11 cellular contexts compared by ENCODE assay signal in the genomic region with DNA sequence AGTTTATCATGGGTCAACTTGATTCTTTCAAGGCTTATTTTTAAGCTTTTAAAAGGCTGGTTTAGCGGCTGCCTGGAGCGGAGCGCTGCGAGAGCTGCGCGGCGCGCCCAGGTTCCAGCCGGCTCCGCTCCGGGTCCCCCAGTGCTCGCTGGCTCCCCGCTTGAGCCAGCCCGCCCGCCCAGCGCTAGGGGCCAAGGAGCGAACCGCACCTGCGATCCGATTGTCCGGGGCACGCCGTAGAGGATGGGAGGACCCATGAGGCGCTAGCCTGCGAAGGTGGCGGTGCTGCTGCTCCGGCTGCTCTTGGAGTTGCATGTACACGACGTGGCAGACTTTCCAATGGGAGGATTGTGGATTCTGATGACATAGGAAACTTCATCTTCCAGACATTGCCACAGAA. TPM values are rescaled to one million over a fixed set of nuclear protein-coding genes. Genes with fewer than 3 reads are reported as not detected.
DNase-seq lines count a peak whose midpoint lies in the region; ATAC-seq and TF ChIP-seq lines count a peak whose summit lies in the region.
"Had no signal": no experiment of that assay in that cellular context is flagged by ENCODE, and none has a peak within 500 bp of the region (broad histone marks: within the 10 kb centered on the region; RNA-seq: fewer than 3 reads in every experiment).

No MANE protein-coding gene starts in this region.

- H3K9me3 ChIP-seq in HEK293 (ENCODE audit: control insufficient read depth, insufficient read depth, low read depth, low read length): no peaks in the 10 kb centered on the region
- H3K9me3 ChIP-seq in iPS-18c (ENCODE audit: control insufficient read depth, insufficient read depth, low read length): no peaks in the 10 kb centered on the region

- no peak overlapping the region for H3K27ac Mint-ChIP-seq in naive thymus-derived CD8-positive, alpha-beta T cell
- H3K27ac Mint-ChIP-seq: activated T-cell treated with anti-CD3 and anti-CD28 coated beads, Interleukin-2, amount 50 U/mL, for 72 hours had no signal

- H3K9me3 Mint-ChIP-seq in naive thymus-derived CD8-positive, alpha-beta T cell: peaks cover 0 to 19% (median 7%) of the 10 kb centered on the region in 9 donors

- H3K36me3 Mint-ChIP-seq in naive thymus-derived CD8-positive, alpha-beta T cell: peaks cover 0 to 6% (median 0%) of the 10 kb centered on the region in 3 donors

- CTCF ChIA-PET in HEK293 (lab: Yijun Ruan, JAX): no interaction called here

- peak overlapping the region; percentile 3; the same call in 1 of the 2 replicates for H3K4me3 ChIP-seq in HEK293 (ENCODE audit: low read depth, low read length)
- H3K4me3 ChIP-seq in iPS-18c (ENCODE audit: insufficient read depth, low read depth, low read length): peak overlapping the region; percentile 5; the same call in 1 of the 2 replicates
- peak overlapping the region; percentile 61 for H3K4me3 ChIP-seq in retinal pigment epithelial cell (ENCODE audit: low read length)

- POLR2A ChIA-PET in HEK293 (lab: Yijun Ruan, JAX): no interaction called here
- POLR2A ChIA-PET in naive thymus-derived CD8-positive, alpha-beta T cell (lab: Charles Lee): no interaction called here

- no peaks in the 10 kb centered on the region for H3K4me1 Mint-ChIP-seq in naive thymus-derived CD8-positive, alpha-beta T cell

- no peak for ATAC-seq in HG02610 (IDR thresholded peaks at IDR 0.05; ENCODE audit: unreplicated experiment)
- ATAC-seq in naive thymus-derived CD8-positive, alpha-beta T cell: no peak
- no peak for ATAC-seq in HG03135 (IDR thresholded peaks at IDR 0.05; ENCODE audit: unreplicated experiment)
- ATAC-seq in HG02840 (IDR thresholded peaks at IDR 0.05; ENCODE audit: low FRiP score, unreplicated experiment): no peak
- ATAC-seq: activated T-cell treated with anti-CD3 and anti-CD28 coated beads, Interleukin-2, amount 50 U/mL, for 72 hours had no signal

- H3K27me3 Mint-ChIP-seq in naive thymus-derived CD8-positive, alpha-beta T cell: peaks cover 0 to 5% (median 4%) of the 10 kb centered on the region in 5 donors

- DNase-seq in astrocyte of the hippocampus (ENCODE audit: low read depth, low spot score) (peak; percentile 56), retinal pigment epithelial cell (ENCODE audit: low read depth) (peak; percentile 13)
- DNase-seq in naive thymus-derived CD8-positive, alpha-beta T cell: no peak
- DNase-seq: activated T-cell treated with anti-CD3 and anti-CD28 coated beads, Interleukin-2, amount 50 U/mL, for 72 hours; stimulated activated CD4-positive, alpha-beta T cell treated with anti-CD3 and anti-CD28 coated beads, Interleukin-15, amount 100 ng/mL, for 24 hours; T-helper 2 cell had no signal

- H3K4me1 ChIP-seq in HEK293 (ENCODE audit: control insufficient read depth, insufficient read depth, low read length): no peaks in the 10 kb centered on the region

- no peaks in the 10 kb centered on the region for H3K36me3 ChIP-seq in HEK293 (ENCODE audit: control insufficient read depth in 2 of 2, insufficient read depth in 1 of 2, low read length in 2 of 2)

- no peak overlapping the region for H3K27ac ChIP-seq in HEK293 (ENCODE audit: extremely low read depth, low read depth, low read length)

- TF ChIP-seq CTCF in HEK293 (tag by site-specific recombination; IDR thresholded peaks at IDR 0.05): no peak
- TF ChIP-seq CTCF in retinal pigment epithelial cell (conservative IDR thresholded peaks at IDR 0.05; ENCODE audit: low read depth, low read length): peak; percentile 16

- H3K4me3 Mint-ChIP-seq in naive thymus-derived CD8-positive, alpha-beta T cell: no peak overlapping the region
- H3K4me3 Mint-ChIP-seq: activated T-cell treated with anti-CD3 and anti-CD28 coated beads, Interleukin-2, amount 50 U/mL, for 72 hours had no signal

TF ChIP-seq in HEK293, 187 proteins besides CTCF, POLR2A, EP300 and RAD21:
- TF ChIP-seq OSR2 (tag by site-specific recombination; IDR thresholded peaks at IDR 0.05) (no peak), IKZF3 (tag by site-specific recombination; IDR thresholded peaks at IDR 0.05) (no peak), GLIS2 (tag by site-specific recombination; IDR thresholded peaks at IDR 0.05) (no peak), ZBTB8A (tag by site-specific recombination; IDR thresholded peaks at IDR 0.05) (no peak), ZNF48 (tag by site-specific recombination; IDR thresholded peaks at IDR 0.05) (no peak), ZNF23 (tag by site-specific recombination; IDR thresholded peaks at IDR 0.05; ENCODE audit: borderline replicate concordance) (no peak), RBAK (tag by site-specific recombination; IDR thresholded peaks at IDR 0.05) (no peak)
- TF ChIP-seq, protein P1, sequence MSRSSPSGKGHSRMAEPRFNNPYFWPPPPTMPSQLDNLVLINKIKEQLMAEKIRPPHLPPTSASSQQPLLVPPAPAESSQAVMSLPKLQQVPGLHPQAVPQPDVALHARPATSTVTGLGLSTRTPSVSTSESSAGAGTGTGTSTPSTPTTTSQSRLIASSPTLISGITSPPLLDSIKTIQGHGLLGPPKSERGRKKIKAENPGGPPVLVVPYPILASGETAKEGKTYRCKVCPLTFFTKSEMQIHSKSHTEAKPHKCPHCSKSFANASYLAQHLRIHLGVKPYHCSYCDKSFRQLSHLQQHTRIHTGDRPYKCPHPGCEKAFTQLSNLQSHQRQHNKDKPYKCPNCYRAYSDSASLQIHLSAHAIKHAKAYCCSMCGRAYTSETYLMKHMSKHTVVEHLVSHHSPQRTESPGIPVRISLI (tag by site-specific recombination; IDR thresholded peaks at IDR 0.05): no peak

RNA-seq across cellular contexts. Expression of gene CFHR4, which starts 9.9 kb away (rescaled TPM):
- not detected for total RNA-seq in naive thymus-derived CD8-positive, alpha-beta T cell
- polyA plus RNA-seq in naive thymus-derived CD8-positive, alpha-beta T cell: not detected
- total RNA-seq: activated T-cell treated with anti-CD3 and anti-CD28 coated beads, Interleukin-2, amount 50 U/mL, for 72 hours had no signal

RNA-seq across cellular contexts. Expression of gene CFHR1, which starts 58.4 kb away (rescaled TPM):
- not detected for total RNA-seq in naive thymus-derived CD8-positive, alpha-beta T cell
- not detected for polyA plus RNA-seq in naive thymus-derived CD8-positive, alpha-beta T cell
- total RNA-seq: activated T-cell treated with anti-CD3 and anti-CD28 coated beads, Interleukin-2, amount 50 U/mL, for 72 hours had no signal

Comparison
In these comparisons a context has a peak if more than half of its experiments do, and no peak if none do; other contexts are left out.
1. H3K4me3 ChIP-seq: peak in every context shown above with its lines; median percentile 61 in retinal pigment epithelial cell; 5 in iPS-18c; 3 in HEK293.
2. DNase-seq: peak in astrocyte of the hippocampus (single experiment) and retinal pigment epithelial cell (single experiment); none in naive thymus-derived CD8-positive, alpha-beta T cell (0 of 10).